ENCODE assay signal across 13 cellular contexts in genomic region chr22:39947488-39948216, GRCh38. TPM values are rescaled to one million over a fixed set of nuclear protein-coding genes. Genes with fewer than 3 reads are reported as not detected.
A peak's percentile ranks its signal among the peaks of the same experiment; 100 is the strongest.
DNase-seq lines count a peak whose midpoint lies in the region; ATAC-seq lines count a peak whose summit lies in the region.
"Had no signal": no experiment of that assay in that cellular context is flagged by ENCODE, and none has a peak within 500 bp of the region (broad histone marks: within the 10 kb centered on the region; RNA-seq: fewer than 3 reads in every experiment).

No MANE protein-coding gene starts in this region.

- intact Hi-C loops in activated CD4-positive, alpha-beta memory T cell treated with anti-CD3 and anti-CD28 coated beads for 36 hours (cut with micrococcal nuclease): loop anchor here (10.0 kb wide), 1 partner anchor 377 kb away; no protein-coding TSS in a partner anchor
- intact Hi-C loops in sciatic nerve (cut with DNase I): no loop called here

- peak overlapping the region; percentile 86 for H3K27ac Mint-ChIP-seq in activated CD4-positive, alpha-beta memory T cell treated with anti-CD3 and anti-CD28 coated beads for 36 hours
- no peak overlapping the region for H3K27ac Mint-ChIP-seq in activated CD4-positive, alpha-beta memory T cell treated with anti-CD3 and anti-CD28 coated beads, Interleukin-2, amount 10 ng/mL, durations not matched to agents 7 days and 5 days
- peak overlapping the region; percentile 89 for H3K27ac Mint-ChIP-seq in activated naive CD8-positive, alpha-beta T cell treated with anti-CD3 and anti-CD28 coated beads, Interleukin-2, amount 50 U/mL, for 24 hours
- H3K27ac Mint-ChIP-seq in T-helper 17 cell: no peak overlapping the region

- CTCF ChIA-PET in activated CD4-positive, alpha-beta memory T cell treated with anti-CD3 and anti-CD28 coated beads for 36 hours (lab: Charles Lee): interaction anchor here (1.1 to 3.7 kb wide), 3 partner anchors 15 to 400 kb away, joined by 3 to 22 read pairs (median 3); no protein-coding TSS in a partner anchor
- CTCF ChIA-PET in activated CD4-positive, alpha-beta memory T cell treated with anti-CD3 and anti-CD28 coated beads, Interleukin-2, amount 10 ng/mL, durations not matched to agents 7 days and 5 days (lab: Charles Lee): no interaction called here

- peak overlapping the region; percentile 51 for H3K4me3 Mint-ChIP-seq in activated CD4-positive, alpha-beta memory T cell treated with anti-CD3 and anti-CD28 coated beads for 36 hours
- no peak overlapping the region for H3K4me3 Mint-ChIP-seq in activated CD4-positive, alpha-beta memory T cell treated with anti-CD3 and anti-CD28 coated beads, Interleukin-2, amount 10 ng/mL, durations not matched to agents 7 days and 5 days
- H3K4me3 Mint-ChIP-seq in activated naive CD8-positive, alpha-beta T cell treated with anti-CD3 and anti-CD28 coated beads, Interleukin-2, amount 50 U/mL, for 24 hours: no peak overlapping the region
- no peak overlapping the region for H3K4me3 Mint-ChIP-seq in T-helper 17 cell

- no peaks in the 10 kb centered on the region for H3K27me3 Mint-ChIP-seq in activated CD4-positive, alpha-beta memory T cell treated with anti-CD3 and anti-CD28 coated beads for 36 hours
- H3K27me3 Mint-ChIP-seq in activated CD4-positive, alpha-beta memory T cell treated with anti-CD3 and anti-CD28 coated beads, Interleukin-2, amount 10 ng/mL, durations not matched to agents 7 days and 5 days: no peaks in the 10 kb centered on the region
- H3K27me3 Mint-ChIP-seq in activated naive CD8-positive, alpha-beta T cell treated with anti-CD3 and anti-CD28 coated beads, Interleukin-2, amount 50 U/mL, for 24 hours: no peaks in the 10 kb centered on the region
- H3K27me3 Mint-ChIP-seq in T-helper 17 cell: no peaks in the 10 kb centered on the region

- POLR2A ChIA-PET in activated CD4-positive, alpha-beta memory T cell treated with anti-CD3 and anti-CD28 coated beads for 36 hours (lab: Charles Lee): interaction anchor here (1.5 kb wide), 1 partner anchor 41 kb away, joined by 3 read pairs; no protein-coding TSS in a partner anchor
- POLR2A ChIA-PET in activated CD4-positive, alpha-beta memory T cell treated with anti-CD3 and anti-CD28 coated beads, Interleukin-2, amount 10 ng/mL, durations not matched to agents 7 days and 5 days (lab: Charles Lee): interaction anchor here (1.6 to 1.9 kb wide), 3 partner anchors 9 to 21 kb away, joined by 4 to 6 read pairs (median 5); no protein-coding TSS in a partner anchor

- ATAC-seq in activated naive CD8-positive, alpha-beta T cell treated with anti-CD3 and anti-CD28 coated beads, Interleukin-2, amount 50 U/mL, for 24 hours: no peak
- peak; percentile 10 for ATAC-seq in sciatic nerve
- ATAC-seq in T-helper 17 cell: no peak
- ATAC-seq: heart right ventricle, HepG2 had no signal

- H3K36me3 Mint-ChIP-seq in activated CD4-positive, alpha-beta memory T cell treated with anti-CD3 and anti-CD28 coated beads for 36 hours: peaks cover 19% of the 10 kb centered on the region
- H3K36me3 Mint-ChIP-seq in activated CD4-positive, alpha-beta memory T cell treated with anti-CD3 and anti-CD28 coated beads, Interleukin-2, amount 10 ng/mL, durations not matched to agents 7 days and 5 days (ENCODE audit: low read depth): peaks cover 65% of the 10 kb centered on the region
- peaks cover 41% of the 10 kb centered on the region for H3K36me3 Mint-ChIP-seq in activated naive CD8-positive, alpha-beta T cell treated with anti-CD3 and anti-CD28 coated beads, Interleukin-2, amount 50 U/mL, for 24 hours (ENCODE audit: low read depth)
- peaks cover 14% of the 10 kb centered on the region for H3K36me3 Mint-ChIP-seq in T-helper 17 cell (ENCODE audit: low read depth)

- no peaks in the 10 kb centered on the region for H3K9me3 ChIP-seq in T-helper 17 cell (ENCODE audit: control insufficient read depth, low read length, poor library complexity, severe bottlenecking)
- H3K9me3 ChIP-seq: heart right ventricle, left ventricle myocardium inferior, Peyer's patch had no signal

- no peak for DNase-seq in activated CD4-positive, alpha-beta memory T cell treated with anti-CD3 and anti-CD28 coated beads for 36 hours
- DNase-seq in activated CD4-positive, alpha-beta memory T cell treated with anti-CD3 and anti-CD28 coated beads, Interleukin-2, amount 10 ng/mL, durations not matched to agents 7 days and 5 days: no peak
- DNase-seq in NCI-H187 (lab: John Stamatoyannopoulos, UW): peak; percentile 73 to 85
- no peak for DNase-seq in activated naive CD8-positive, alpha-beta T cell treated with anti-CD3 and anti-CD28 coated beads, Interleukin-2, amount 50 U/mL, for 24 hours
- no peak for DNase-seq in sciatic nerve (ENCODE audit: low spot score)
- DNase-seq in NCI-H524 (lab: John Stamatoyannopoulos, UW): no peak
- no peak for DNase-seq in T-helper 17 cell
- no peak for DNase-seq in germinal center (ENCODE audit: low spot score)
- DNase-seq: heart right ventricle, left ventricle myocardium inferior had no signal

- no peaks in the 10 kb centered on the region for H3K9me3 Mint-ChIP-seq in activated CD4-positive, alpha-beta memory T cell treated with anti-CD3 and anti-CD28 coated beads for 36 hours
- no peaks in the 10 kb centered on the region for H3K9me3 Mint-ChIP-seq in activated CD4-positive, alpha-beta memory T cell treated with anti-CD3 and anti-CD28 coated beads, Interleukin-2, amount 10 ng/mL, durations not matched to agents 7 days and 5 days
- H3K9me3 Mint-ChIP-seq in activated naive CD8-positive, alpha-beta T cell treated with anti-CD3 and anti-CD28 coated beads, Interleukin-2, amount 50 U/mL, for 24 hours: no peaks in the 10 kb centered on the region

- H3K4me1 Mint-ChIP-seq in activated CD4-positive, alpha-beta memory T cell treated with anti-CD3 and anti-CD28 coated beads for 36 hours (ENCODE audit: low read depth): peaks cover 95% of the 10 kb centered on the region
- H3K4me1 Mint-ChIP-seq in activated CD4-positive, alpha-beta memory T cell treated with anti-CD3 and anti-CD28 coated beads, Interleukin-2, amount 10 ng/mL, durations not matched to agents 7 days and 5 days: peaks cover 82% of the 10 kb centered on the region
- H3K4me1 Mint-ChIP-seq in activated naive CD8-positive, alpha-beta T cell treated with anti-CD3 and anti-CD28 coated beads, Interleukin-2, amount 50 U/mL, for 24 hours: peaks cover 100% of the 10 kb centered on the region
- peaks cover 68% of the 10 kb centered on the region for H3K4me1 Mint-ChIP-seq in T-helper 17 cell

RNA-seq across cellular contexts. Expression of gene TMA7B, which starts 12.5 kb away (rescaled TPM):
- 1 to 10 TPM in 1 of 2 experiments, under 1 TPM in 1; 0.86 to 1.1 TPM for total RNA-seq in activated CD4-positive, alpha-beta memory T cell treated with anti-CD3 and anti-CD28 coated beads for 36 hours
- total RNA-seq in activated CD4-positive, alpha-beta memory T cell treated with anti-CD3 and anti-CD28 coated beads, Interleukin-2, amount 10 ng/mL, durations not matched to agents 7 days and 5 days: 1 to 10 TPM; 3.7 to 4.3 TPM
- total RNA-seq in sciatic nerve (0.45 TPM), T-helper 17 cell (10 to 100 TPM in 1 of 2 donors, 1 to 10 TPM in 1; 7.2 to 22.5 TPM)
- total RNA-seq: endothelial cell of umbilical vein, heart right ventricle, HepG2, left ventricle myocardium inferior, Peyer's patch had no signal

RNA-seq across cellular contexts. Expression of gene GRAP2, which starts 46.8 kb away (rescaled TPM):
- 10 to 100 TPM; 37.7 to 38.1 TPM for total RNA-seq in activated CD4-positive, alpha-beta memory T cell treated with anti-CD3 and anti-CD28 coated beads for 36 hours
- 100 to 1,000 TPM; 108 to 111 TPM for total RNA-seq in activated CD4-positive, alpha-beta memory T cell treated with anti-CD3 and anti-CD28 coated beads, Interleukin-2, amount 10 ng/mL, durations not matched to agents 7 days and 5 days
- total RNA-seq in sciatic nerve (7.5 TPM), T-helper 17 cell (100 to 1,000 TPM; 113 to 195 TPM)
- total RNA-seq: endothelial cell of umbilical vein, HepG2 had no signal

RNA-seq across cellular contexts. Expression of gene FAM83F, which starts 47.1 kb away (rescaled TPM):
- under 1 TPM; 0.26 to 0.41 TPM for total RNA-seq in activated CD4-positive, alpha-beta memory T cell treated with anti-CD3 and anti-CD28 coated beads for 36 hours
- not detected for total RNA-seq in activated CD4-positive, alpha-beta memory T cell treated with anti-CD3 and anti-CD28 coated beads, Interleukin-2, amount 10 ng/mL, durations not matched to agents 7 days and 5 days
- total RNA-seq in sciatic nerve: 11.4 TPM
- 1 to 10 TPM; 1.6 to 2.1 TPM for total RNA-seq in T-helper 17 cell
- total RNA-seq: endothelial cell of umbilical vein, HepG2 had no signal

RNA-seq across cellular contexts. Expression of gene ENTHD1, which starts 54.1 kb away (rescaled TPM):
- total RNA-seq in activated CD4-positive, alpha-beta memory T cell treated with anti-CD3 and anti-CD28 coated beads for 36 hours: under 1 TPM; 0.41 to 0.95 TPM
- under 1 TPM in 1 of 2 experiments, not detected in 1; 0.13 TPM for total RNA-seq in activated CD4-positive, alpha-beta memory T cell treated with anti-CD3 and anti-CD28 coated beads, Interleukin-2, amount 10 ng/mL, durations not matched to agents 7 days and 5 days
- total RNA-seq in sciatic nerve (4.9 TPM), T-helper 17 cell (not detected)
- total RNA-seq: endothelial cell of umbilical vein, HepG2, left ventricle myocardium inferior, Peyer's patch had no signal

Comparison
In these comparisons a context has a peak if more than half of its experiments do, and no peak if none do; other contexts are left out.
1. H3K27ac Mint-ChIP-seq: peak in activated CD4-positive, alpha-beta memory T cell treated with anti-CD3 and anti-CD28 coated beads for 36 hours (single experiment) and activated naive CD8-positive, alpha-beta T cell treated with anti-CD3 and anti-CD28 coated beads, Interleukin-2, amount 50 U/mL, for 24 hours (single experiment); none in activated CD4-positive, alpha-beta memory T cell treated with anti-CD3 and anti-CD28 coated beads, Interleukin-2, amount 10 ng/mL, durations not matched to agents 7 days and 5 days (single experiment) and T-helper 17 cell (single experiment).
2. DNase-seq: peak in NCI-H187 (2 of 2); none in activated CD4-positive, alpha-beta memory T cell treated with anti-CD3 and anti-CD28 coated beads for 36 hours (single experiment), activated CD4-positive, alpha-beta memory T cell treated with anti-CD3 and anti-CD28 coated beads, Interleukin-2, amount 10 ng/mL, durations not matched to agents 7 days and 5 days (single experiment), activated naive CD8-positive, alpha-beta T cell treated with anti-CD3 and anti-CD28 coated beads, Interleukin-2, amount 50 U/mL, for 24 hours (single experiment), sciatic nerve (single experiment), NCI-H524 (0 of 2), T-helper 17 cell (0 of 3) and germinal center (single experiment).